In the genomic region with DNA sequence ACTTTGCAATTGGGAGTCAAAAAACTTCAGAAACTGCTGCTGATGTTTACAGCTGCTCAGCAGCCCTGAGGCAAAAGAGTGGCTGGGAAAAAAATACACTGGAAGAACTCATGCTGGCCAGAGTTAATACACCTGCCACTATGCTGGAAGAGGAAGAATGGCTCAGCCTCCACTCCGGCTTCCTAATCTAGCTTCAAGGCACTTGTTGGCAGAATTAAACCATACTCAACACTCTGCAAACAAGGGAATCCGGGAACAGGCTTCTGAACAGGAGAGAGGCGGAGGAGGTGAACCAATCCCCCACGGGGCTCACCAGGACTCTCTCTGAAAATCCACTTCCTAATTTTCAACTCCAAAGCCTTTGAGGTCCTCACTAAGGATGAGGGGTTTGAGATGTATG, we compare ENCODE assay signal across 13 cellular contexts.
"Had no signal": no experiment of that assay in that cellular context is flagged by ENCODE, and none has a peak within 500 bp of the region (broad histone marks: within the 10 kb centered on the region; RNA-seq: fewer than 3 reads in every experiment).

No MANE protein-coding gene starts in this region.

- DNase-seq: activated CD4-positive, alpha-beta T cell treated with anti-CD3 and anti-CD28 coated beads for 48 hours; activated CD8-positive, alpha-beta memory T cell treated with anti-CD3 and anti-CD28 coated beads for 24 hours; activated naive CD4-positive, alpha-beta T cell treated with anti-CD3 and anti-CD28 coated beads, Interleukin-2, amount 10 ng/mL, durations not matched to agents 7 days and 5 days; activated T-cell treated with anti-CD3 and anti-CD28 coated beads for 4 hours; caudate nucleus; cortex of kidney; effector memory CD4-positive, alpha-beta T cell; left ventricle myocardium inferior; stimulated activated CD4-positive, alpha-beta T cell treated with anti-CD3 and anti-CD28 coated beads, Interleukin-12 subunit alpha, Interleukin-12 subunit beta, amount 100 ng/mL, for 4 hours; stimulated activated naive CD4-positive, alpha-beta T cell; trophoblast cell had no signal

- ATAC-seq: activated T-helper 17 cell treated with anti-CD3 and anti-CD28 coated beads, Interleukin-2, amount 50 U/mL, for 72 hours; WTC11 had no signal
